Comparison of ENCODE assay signal across 8 cellular contexts in the genomic region with DNA sequence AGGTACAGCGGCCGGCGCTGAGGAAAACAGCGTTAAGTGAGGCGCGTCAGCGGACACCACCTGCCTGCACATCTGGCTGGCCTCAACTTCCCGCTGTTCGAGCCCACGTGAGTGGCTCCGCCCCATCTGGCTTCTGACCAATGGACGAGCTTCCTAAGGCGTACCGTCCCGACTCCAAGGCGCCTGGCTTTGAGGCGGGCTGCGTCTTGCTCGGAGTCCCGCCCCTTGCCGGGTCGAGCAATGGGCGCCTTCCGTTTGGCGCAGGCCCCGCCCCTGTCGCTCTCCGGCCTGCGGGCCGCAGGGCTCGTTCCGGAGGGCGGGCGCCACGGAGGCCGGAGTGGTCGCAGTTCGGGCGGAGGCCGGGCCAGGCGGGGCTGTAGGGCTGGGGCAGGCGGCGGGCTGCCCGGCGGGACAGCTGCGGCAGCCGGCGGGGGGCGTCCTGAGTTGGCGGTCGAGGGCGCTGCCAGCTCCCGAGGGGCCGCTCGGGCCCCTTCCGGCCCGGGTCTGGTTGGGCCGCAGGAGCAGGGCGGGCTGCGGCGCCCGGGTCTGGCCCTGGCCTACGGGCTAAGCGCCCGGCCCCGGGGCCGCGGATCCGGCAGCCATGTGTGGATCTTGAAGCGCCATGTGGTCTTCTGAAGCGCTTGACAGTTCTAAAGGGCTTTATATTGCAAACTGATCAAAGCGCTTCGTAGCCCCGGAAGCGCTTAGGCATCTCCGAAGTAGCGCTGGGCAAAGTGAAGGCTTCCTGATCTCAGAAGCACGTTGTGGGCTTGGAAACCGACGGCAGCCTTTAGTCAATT. TPM values are rescaled to one million over a fixed set of nuclear protein-coding genes. Genes with fewer than 3 reads are reported as not detected.
DNase-seq lines count a peak whose midpoint lies in the region; ATAC-seq and TF ChIP-seq lines count a peak whose summit lies in the region.

A gene with protein sequence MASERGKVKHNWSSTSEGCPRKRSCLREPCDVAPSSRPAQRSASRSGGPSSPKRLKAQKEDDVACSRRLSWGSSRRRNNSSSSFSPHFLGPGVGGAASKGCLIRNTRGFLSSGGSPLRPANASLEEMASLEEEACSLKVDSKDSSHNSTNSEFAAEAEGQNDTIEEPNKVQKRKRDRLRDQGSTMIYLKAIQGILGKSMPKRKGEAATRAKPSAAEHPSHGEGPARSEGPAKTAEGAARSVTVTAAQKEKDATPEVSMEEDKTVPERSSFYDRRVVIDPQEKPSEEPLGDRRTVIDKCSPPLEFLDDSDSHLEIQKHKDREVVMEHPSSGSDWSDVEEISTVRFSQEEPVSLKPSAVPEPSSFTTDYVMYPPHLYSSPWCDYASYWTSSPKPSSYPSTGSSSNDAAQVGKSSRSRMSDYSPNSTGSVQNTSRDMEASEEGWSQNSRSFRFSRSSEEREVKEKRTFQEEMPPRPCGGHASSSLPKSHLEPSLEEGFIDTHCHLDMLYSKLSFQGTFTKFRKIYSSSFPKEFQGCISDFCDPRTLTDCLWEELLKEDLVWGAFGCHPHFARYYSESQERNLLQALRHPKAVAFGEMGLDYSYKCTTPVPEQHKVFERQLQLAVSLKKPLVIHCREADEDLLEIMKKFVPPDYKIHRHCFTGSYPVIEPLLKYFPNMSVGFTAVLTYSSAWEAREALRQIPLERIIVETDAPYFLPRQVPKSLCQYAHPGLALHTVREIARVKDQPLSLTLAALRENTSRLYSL (plus strand): TSS at position 276 of the 800 bp plus-strand sequence. CDS start 742 bp downstream, outside the sequence.

- no peaks in the 10 kb centered on the region for H3K27me3 ChIP-seq in BLaER1

- intact Hi-C loops in activated CD4-positive, alpha-beta T cell treated with anti-CD3 and anti-CD28 coated beads for 36 hours (cut with DNase I, micrococcal nuclease), result loop anchor here (1.0 to 10.0 kb wide), 16 partner anchors 20 to 1376 kb away; a partner anchor contains a TSS

- peaks cover 71% of the 10 kb centered on the region for H3K36me3 Mint-ChIP-seq in activated CD4-positive, alpha-beta T cell treated with anti-CD3 and anti-CD28 coated beads for 36 hours (ENCODE audit: low read depth)

- peak within 1 kb of the TSS; percentile 83 for H3K4me2 ChIP-seq in BLaER1

- H3K9me3 ChIP-seq in BLaER1, result peaks cover 26% of the 10 kb centered on the region

- peak within 1 kb of the TSS; percentile 97 for H3K27ac ChIP-seq in BLaER1

- H3K9me3 Mint-ChIP-seq in activated CD4-positive, alpha-beta T cell treated with anti-CD3 and anti-CD28 coated beads for 36 hours (ENCODE audit: low read depth), result peaks cover 14% of the 10 kb centered on the region

- peaks cover 63% of the 10 kb centered on the region for H3K4me1 Mint-ChIP-seq in activated CD4-positive, alpha-beta T cell treated with anti-CD3 and anti-CD28 coated beads for 36 hours

- H3K4me1 ChIP-seq in BLaER1, result peaks cover 30% of the 10 kb centered on the region

- H3K4me3 ChIP-seq in BLaER1 (peak within 1 kb of the TSS; percentile 83), choroid plexus epithelial cell (ENCODE audit: low read depth, low read length) (peak within 1 kb of the TSS; percentile 79)

- peak; percentile 96 for ATAC-seq in GM19324 (IDR thresholded peaks at IDR 0.05; ENCODE audit: low FRiP score, unreplicated experiment)
- peak; percentile 95 for ATAC-seq in HG03460 (IDR thresholded peaks at IDR 0.05; ENCODE audit: unreplicated experiment)
- ATAC-seq in activated CD4-positive, alpha-beta T cell treated with anti-CD3 and anti-CD28 coated beads for 36 hours, result peak; percentile 94

- peaks cover 44% of the 10 kb centered on the region for H3K36me3 ChIP-seq in BLaER1

- POLR2A ChIA-PET in activated CD4-positive, alpha-beta T cell treated with anti-CD3 and anti-CD28 coated beads for 36 hours (lab: Charles Lee), result interaction anchor here (0.5 to 1.4 kb wide), 6 partner anchors 15 to 190 kb away, joined by 3 to 7 read pairs (median 4); a partner anchor contains a TSS

- CTCF ChIA-PET in activated CD4-positive, alpha-beta T cell treated with anti-CD3 and anti-CD28 coated beads for 36 hours (lab: Charles Lee), result interaction anchor here (1.0 to 7.3 kb wide), 5 partner anchors 15 to 315 kb away, joined by 3 to 52 read pairs (median 4); a partner anchor contains a TSS

- no peaks in the 10 kb centered on the region for H3K27me3 Mint-ChIP-seq in activated CD4-positive, alpha-beta T cell treated with anti-CD3 and anti-CD28 coated beads for 36 hours

- H3K27ac Mint-ChIP-seq in activated CD4-positive, alpha-beta T cell treated with anti-CD3 and anti-CD28 coated beads for 36 hours, result peak within 1 kb of the TSS; percentile 96

- H3K9ac ChIP-seq in BLaER1, result peak within 1 kb of the TSS; percentile 97

- H4K20me1 ChIP-seq in BLaER1, result peaks cover 44% of the 10 kb centered on the region

- DNase-seq in NCI-H524 treated with DMSO at 0.1 percent for 48 hours (lab: John Stamatoyannopoulos, UW) (peak; percentile 66), choroid plexus epithelial cell (ENCODE audit: low read depth) (peak; percentile 98), kidney tubule cell (ENCODE audit: low spot score) (peak; percentile 99)
- DNase-seq in activated CD4-positive, alpha-beta T cell treated with anti-CD3 and anti-CD28 coated beads for 36 hours, result peak; percentile 97
- DNase-seq in stimulated activated CD4-positive, alpha-beta T cell treated with anti-CD3 and anti-CD28 coated beads, Interleukin-1b, Interleukin-23, amount 100 ng/mL, for 1 hour (ENCODE audit: low read depth in 2 of 2), result peak; percentile 82 to 83

- TF ChIP-seq CTCF in choroid plexus epithelial cell (conservative IDR thresholded peaks at IDR 0.05; ENCODE audit: low read depth, low read length), result no peak

- H3K4me3 Mint-ChIP-seq in activated CD4-positive, alpha-beta T cell treated with anti-CD3 and anti-CD28 coated beads for 36 hours, result peak within 1 kb of the TSS; percentile 97

RNA-seq across cellular contexts. Expression of the gene that starts here (rescaled TPM):
- 10 to 100 TPM; 40.0 to 40.2 TPM for total RNA-seq in activated CD4-positive, alpha-beta T cell treated with anti-CD3 and anti-CD28 coated beads for 36 hours

Comparison
In these comparisons a context has a peak if more than half of its experiments do, and no peak if none do; other contexts are left out.
1. Peak in every context shown above with its lines: DNase-seq, ATAC-seq, H3K4me3 ChIP-seq and H3K27ac ChIP-seq.